In the genomic region with DNA sequence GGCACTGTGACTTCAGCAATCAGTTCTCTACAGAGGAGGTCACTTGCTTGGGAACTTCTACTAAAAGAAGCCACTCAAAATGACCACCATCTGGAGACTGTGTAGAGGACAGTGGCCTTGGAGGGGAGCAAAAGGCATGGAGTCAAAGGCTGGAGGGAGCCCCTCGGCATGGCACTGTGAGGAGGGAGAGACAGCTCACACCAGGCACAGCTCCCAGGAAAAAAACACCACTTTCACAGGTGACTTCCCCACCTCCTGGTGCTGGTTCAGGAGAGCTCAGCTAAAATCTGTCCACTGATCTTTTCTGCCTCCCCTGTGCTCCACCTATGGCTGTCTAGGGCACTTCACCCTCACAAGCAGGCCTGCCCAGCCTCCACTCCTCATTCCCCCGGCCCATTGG, we compare ENCODE assay signal across 1 cellular context.
TF ChIP-seq lines count a peak whose summit lies in the region.

No MANE protein-coding gene starts in this region.

TF ChIP-seq in WTC11, 78 proteins besides CTCF, POLR2A, EP300 and RAD21 (continued from another document):
- TF ChIP-seq, protein P1, sequence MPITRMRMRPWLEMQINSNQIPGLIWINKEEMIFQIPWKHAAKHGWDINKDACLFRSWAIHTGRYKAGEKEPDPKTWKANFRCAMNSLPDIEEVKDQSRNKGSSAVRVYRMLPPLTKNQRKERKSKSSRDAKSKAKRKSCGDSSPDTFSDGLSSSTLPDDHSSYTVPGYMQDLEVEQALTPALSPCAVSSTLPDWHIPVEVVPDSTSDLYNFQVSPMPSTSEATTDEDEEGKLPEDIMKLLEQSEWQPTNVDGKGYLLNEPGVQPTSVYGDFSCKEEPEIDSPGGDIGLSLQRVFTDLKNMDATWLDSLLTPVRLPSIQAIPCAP (CRISPR knock-in tag; IDR thresholded peaks at IDR 0.05): no peak
- no peak for TF ChIP-seq NR2C2 (CRISPR knock-in tag; IDR thresholded peaks at IDR 0.05)
- TF ChIP-seq, protein P2, sequence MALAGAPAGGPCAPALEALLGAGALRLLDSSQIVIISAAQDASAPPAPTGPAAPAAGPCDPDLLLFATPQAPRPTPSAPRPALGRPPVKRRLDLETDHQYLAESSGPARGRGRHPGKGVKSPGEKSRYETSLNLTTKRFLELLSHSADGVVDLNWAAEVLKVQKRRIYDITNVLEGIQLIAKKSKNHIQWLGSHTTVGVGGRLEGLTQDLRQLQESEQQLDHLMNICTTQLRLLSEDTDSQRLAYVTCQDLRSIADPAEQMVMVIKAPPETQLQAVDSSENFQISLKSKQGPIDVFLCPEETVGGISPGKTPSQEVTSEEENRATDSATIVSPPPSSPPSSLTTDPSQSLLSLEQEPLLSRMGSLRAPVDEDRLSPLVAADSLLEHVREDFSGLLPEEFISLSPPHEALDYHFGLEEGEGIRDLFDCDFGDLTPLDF (CRISPR knock-in tag; IDR thresholded peaks at IDR 0.05): no peak
- no peak for TF ChIP-seq NFE2L1 (CRISPR knock-in tag; IDR thresholded peaks at IDR 0.05)
- TF ChIP-seq NFATC4 (CRISPR knock-in tag; IDR thresholded peaks at IDR 0.05): no peak
- TF ChIP-seq, protein P3, sequence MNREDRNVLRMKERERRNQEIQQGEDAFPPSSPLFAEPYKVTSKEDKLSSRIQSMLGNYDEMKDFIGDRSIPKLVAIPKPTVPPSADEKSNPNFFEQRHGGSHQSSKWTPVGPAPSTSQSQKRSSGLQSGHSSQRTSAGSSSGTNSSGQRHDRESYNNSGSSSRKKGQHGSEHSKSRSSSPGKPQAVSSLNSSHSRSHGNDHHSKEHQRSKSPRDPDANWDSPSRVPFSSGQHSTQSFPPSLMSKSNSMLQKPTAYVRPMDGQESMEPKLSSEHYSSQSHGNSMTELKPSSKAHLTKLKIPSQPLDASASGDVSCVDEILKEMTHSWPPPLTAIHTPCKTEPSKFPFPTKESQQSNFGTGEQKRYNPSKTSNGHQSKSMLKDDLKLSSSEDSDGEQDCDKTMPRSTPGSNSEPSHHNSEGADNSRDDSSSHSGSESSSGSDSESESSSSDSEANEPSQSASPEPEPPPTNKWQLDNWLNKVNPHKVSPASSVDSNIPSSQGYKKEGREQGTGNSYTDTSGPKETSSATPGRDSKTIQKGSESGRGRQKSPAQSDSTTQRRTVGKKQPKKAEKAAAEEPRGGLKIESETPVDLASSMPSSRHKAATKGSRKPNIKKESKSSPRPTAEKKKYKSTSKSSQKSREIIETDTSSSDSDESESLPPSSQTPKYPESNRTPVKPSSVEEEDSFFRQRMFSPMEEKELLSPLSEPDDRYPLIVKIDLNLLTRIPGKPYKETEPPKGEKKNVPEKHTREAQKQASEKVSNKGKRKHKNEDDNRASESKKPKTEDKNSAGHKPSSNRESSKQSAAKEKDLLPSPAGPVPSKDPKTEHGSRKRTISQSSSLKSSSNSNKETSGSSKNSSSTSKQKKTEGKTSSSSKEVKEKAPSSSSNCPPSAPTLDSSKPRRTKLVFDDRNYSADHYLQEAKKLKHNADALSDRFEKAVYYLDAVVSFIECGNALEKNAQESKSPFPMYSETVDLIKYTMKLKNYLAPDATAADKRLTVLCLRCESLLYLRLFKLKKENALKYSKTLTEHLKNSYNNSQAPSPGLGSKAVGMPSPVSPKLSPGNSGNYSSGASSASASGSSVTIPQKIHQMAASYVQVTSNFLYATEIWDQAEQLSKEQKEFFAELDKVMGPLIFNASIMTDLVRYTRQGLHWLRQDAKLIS (CRISPR knock-in tag; IDR thresholded peaks at IDR 0.05; ENCODE audit: borderline replicate concordance): no peak
- TF ChIP-seq, protein P4, sequence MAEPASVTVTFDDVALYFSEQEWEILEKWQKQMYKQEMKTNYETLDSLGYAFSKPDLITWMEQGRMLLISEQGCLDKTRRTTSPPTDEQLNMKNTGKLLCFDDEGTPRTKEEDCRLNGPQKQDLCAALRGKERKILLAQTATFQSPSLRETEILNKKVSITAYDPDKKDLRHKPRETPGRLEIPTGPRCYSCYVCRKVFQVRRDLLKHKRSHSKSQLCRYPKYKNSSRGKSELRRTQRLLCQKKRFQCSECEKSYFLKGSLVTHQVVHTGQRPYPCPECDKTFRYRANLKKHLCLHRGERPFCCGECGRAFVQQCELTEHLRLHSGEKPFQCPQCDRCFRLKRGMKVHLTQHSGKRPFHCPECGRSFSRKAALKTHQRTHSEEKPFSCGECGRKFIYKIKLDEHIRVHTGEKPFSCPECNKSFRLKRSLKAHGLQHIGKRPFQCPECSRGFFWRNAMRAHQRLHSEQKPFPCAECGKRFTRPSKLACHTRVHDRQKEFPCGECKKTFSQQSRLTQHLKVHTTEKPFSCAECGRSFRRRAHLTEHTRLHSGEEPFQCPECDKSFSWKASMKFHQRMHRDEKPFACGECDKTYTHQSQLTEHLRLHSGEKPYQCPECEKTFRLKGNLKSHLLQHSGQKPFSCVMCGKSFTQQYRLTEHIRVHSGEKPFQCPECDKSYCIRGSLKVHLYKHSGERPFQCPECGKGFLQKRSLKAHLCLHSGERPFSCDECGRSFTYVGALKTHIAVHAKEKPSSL (CRISPR knock-in tag; conservative IDR thresholded peaks at IDR 0.05): no peak
TF ChIP-seq in WTC11: peak in this region for 0.
